Comparison of ENCODE assay signal across 26 cellular contexts in the genomic region with DNA sequence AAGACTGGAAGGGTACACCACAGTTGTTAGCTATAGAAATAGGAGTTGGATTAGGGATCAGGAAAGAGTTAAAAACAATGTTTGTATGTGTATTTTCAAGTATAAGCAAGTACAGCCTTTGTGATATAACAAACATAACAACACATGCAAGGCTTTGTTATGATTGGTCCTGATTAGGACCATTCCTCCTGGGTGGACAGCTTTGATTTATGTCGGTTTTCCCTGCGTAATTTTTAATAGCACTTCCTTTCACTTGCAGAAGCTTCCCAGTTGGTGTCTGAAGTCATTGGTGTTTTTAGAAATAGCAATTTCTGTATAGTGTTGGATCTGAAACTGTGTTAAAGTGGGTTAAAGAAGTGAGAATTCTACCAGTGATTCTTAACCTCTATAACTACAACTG.
"Had no signal": no experiment of that assay in that cellular context is flagged by ENCODE, and none has a peak within 500 bp of the region (broad histone marks: within the 10 kb centered on the region; RNA-seq: fewer than 3 reads in every experiment).

No MANE protein-coding gene starts in this region.

- H3K36me3 ChIP-seq: ascending aorta, brain microvascular endothelial cell, right lobe of liver, tibial artery, WERI-Rb-1 had no signal

- H3K27me3 ChIP-seq: ascending aorta, brain microvascular endothelial cell, hepatocyte, right lobe of liver, tibial artery had no signal

- H3K4me3 ChIP-seq: ascending aorta, hepatocyte, left ventricle myocardium inferior, right lobe of liver, skin epidermis, tibial artery had no signal

- H3K9me3 ChIP-seq: ascending aorta, right lobe of liver, tibial artery had no signal

- H3K27me3 Mint-ChIP-seq: activated CD4-positive, alpha-beta T cell treated with anti-CD3 and anti-CD28 coated beads, Interleukin-2, amount 10 ng/mL, durations not matched to agents 7 days and 5 days; activated CD8-positive, alpha-beta memory T cell treated with anti-CD3 and anti-CD28 coated beads, Interleukin-2, amount 10 ng/mL, durations not matched to agents 7 days and 5 days; activated CD8-positive, alpha-beta T cell treated with anti-CD3 and anti-CD28 coated beads for 36 hours; activated naive CD4-positive, alpha-beta T cell treated with anti-CD3 and anti-CD28 coated beads, Interleukin-2, amount 50 U/mL, for 24 hours; stimulated activated naive CD8-positive, alpha-beta T cell treated with anti-CD3 and anti-CD28 coated beads, Interleukin-15, Interleukin-2, amounts not matched to agents 100 ng/mL and 50 ng/mL, for 24 hours had no signal

- H3K4me1 ChIP-seq: ascending aorta, parathyroid adenoma had no signal

- H3K4me1 Mint-ChIP-seq: nephron had no signal

- H3K27ac ChIP-seq: ascending aorta, brain microvascular endothelial cell, hepatocyte, left ventricle myocardium inferior, parathyroid adenoma, right lobe of liver, skin epidermis, tibial artery, WERI-Rb-1 had no signal

- ATAC-seq: activated CD8-positive, alpha-beta memory T cell treated with anti-CD3 and anti-CD28 coated beads, Interleukin-2, amount 10 ng/mL, durations not matched to agents 7 days and 5 days; activated CD8-positive, alpha-beta T cell treated with anti-CD3 and anti-CD28 coated beads for 36 hours; right lobe of liver had no signal

- H3K27ac Mint-ChIP-seq: activated CD4-positive, alpha-beta T cell treated with anti-CD3 and anti-CD28 coated beads, Interleukin-2, amount 10 ng/mL, durations not matched to agents 7 days and 5 days; activated CD8-positive, alpha-beta memory T cell treated with anti-CD3 and anti-CD28 coated beads, Interleukin-2, amount 10 ng/mL, durations not matched to agents 7 days and 5 days; activated CD8-positive, alpha-beta T cell treated with anti-CD3 and anti-CD28 coated beads for 36 hours; activated naive CD4-positive, alpha-beta T cell treated with anti-CD3 and anti-CD28 coated beads, Interleukin-2, amount 50 U/mL, for 24 hours; activated T-helper 1 cell treated with anti-CD3 and anti-CD28 coated beads, Interleukin-12 subunit alpha, Interleukin-12 subunit beta, Interleukin-2, Interleukin-4 antibody, amounts not matched to agents 30 ng/mL and 10 ng/mL and 1 ng/mL, durations not matched to agents 14 hours and 24 hours and 36 hours; nephron; stimulated activated naive CD8-positive, alpha-beta T cell treated with anti-CD3 and anti-CD28 coated beads, Interleukin-15, Interleukin-2, amounts not matched to agents 100 ng/mL and 50 ng/mL, for 24 hours had no signal

- DNase-seq: activated CD4-positive, alpha-beta T cell treated with anti-CD3 and anti-CD28 coated beads, Interleukin-2, amount 10 ng/mL, durations not matched to agents 7 days and 5 days; activated CD4-positive, CD25-positive, alpha-beta regulatory T cell treated with anti-CD3 and anti-CD28 coated beads, Interleukin-2, amount 50 U/mL, for 72 hours; activated CD8-positive, alpha-beta memory T cell treated with anti-CD3 and anti-CD28 coated beads, Interleukin-2, amount 10 ng/mL, durations not matched to agents 7 days and 5 days; activated CD8-positive, alpha-beta T cell treated with anti-CD3 and anti-CD28 coated beads for 36 hours; activated gamma-delta T cell; brain microvascular endothelial cell; central memory CD4-positive, alpha-beta T cell; erythroblast; glutamatergic neuron; kidney glomerular epithelial cell; left ventricle myocardium inferior; mammary epithelial cell; midbrain; right lobe of liver; stimulated activated CD4-positive, alpha-beta T cell treated with anti-CD3 and anti-CD28 coated beads, Interleukin-1b, Interleukin-23, amount 100 ng/mL, for 48 hours; T-helper 1 cell; tibial artery; WERI-Rb-1 had no signal

- H3K4me3 Mint-ChIP-seq: activated CD4-positive, alpha-beta T cell treated with anti-CD3 and anti-CD28 coated beads, Interleukin-2, amount 10 ng/mL, durations not matched to agents 7 days and 5 days; activated CD8-positive, alpha-beta memory T cell treated with anti-CD3 and anti-CD28 coated beads, Interleukin-2, amount 10 ng/mL, durations not matched to agents 7 days and 5 days; activated CD8-positive, alpha-beta T cell treated with anti-CD3 and anti-CD28 coated beads for 36 hours; activated naive CD4-positive, alpha-beta T cell treated with anti-CD3 and anti-CD28 coated beads, Interleukin-2, amount 50 U/mL, for 24 hours; activated T-helper 1 cell treated with anti-CD3 and anti-CD28 coated beads, Interleukin-12 subunit alpha, Interleukin-12 subunit beta, Interleukin-2, Interleukin-4 antibody, amounts not matched to agents 30 ng/mL and 10 ng/mL and 1 ng/mL, durations not matched to agents 14 hours and 24 hours and 36 hours; nephron; stimulated activated naive CD8-positive, alpha-beta T cell treated with anti-CD3 and anti-CD28 coated beads, Interleukin-15, Interleukin-2, amounts not matched to agents 100 ng/mL and 50 ng/mL, for 24 hours had no signal
